In the genomic region with DNA sequence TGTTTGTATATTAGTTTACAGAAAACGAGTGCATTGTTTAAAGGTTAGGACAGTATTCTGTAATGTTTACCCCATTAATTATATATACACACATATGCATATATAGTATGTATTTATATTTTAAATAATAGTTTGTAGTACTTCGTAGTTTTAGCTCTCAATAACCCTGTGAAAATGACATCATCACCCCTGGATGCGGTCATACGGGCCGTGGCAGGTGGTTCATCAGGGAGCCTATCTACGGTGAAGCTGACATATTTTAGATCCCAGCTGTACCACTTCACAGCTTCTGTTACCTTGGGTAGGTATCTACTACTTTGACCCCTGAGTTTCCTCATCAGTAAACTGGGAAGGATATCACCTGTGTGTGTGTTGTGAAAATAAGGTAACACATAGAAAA, we compare ENCODE assay signal across 1 cellular context.
TF ChIP-seq lines count a peak whose summit lies in the region.

No MANE protein-coding gene starts in this region.

TF ChIP-seq in GM12878, 131 proteins besides CTCF, POLR2A, EP300 and RAD21:
- peak; percentile 71 for TF ChIP-seq ATF7 (IDR thresholded peaks at IDR 0.05; ENCODE audit: low read depth)
- peak; percentile 38; the same call in 1 of the 2 replicates for TF ChIP-seq CREM (IDR thresholded peaks at IDR 0.05; ENCODE audit: low read depth)
- TF ChIP-seq SMC3 (IDR thresholded peaks at IDR 0.05; ENCODE audit: borderline replicate concordance, low read length): no peak
- no peak for TF ChIP-seq MXI1 (IDR thresholded peaks at IDR 0.05; ENCODE audit: low read depth, low read length)
- TF ChIP-seq TCF7 (IDR thresholded peaks at IDR 0.05; ENCODE audit: borderline replicate concordance): no peak
- TF ChIP-seq, protein P1, sequence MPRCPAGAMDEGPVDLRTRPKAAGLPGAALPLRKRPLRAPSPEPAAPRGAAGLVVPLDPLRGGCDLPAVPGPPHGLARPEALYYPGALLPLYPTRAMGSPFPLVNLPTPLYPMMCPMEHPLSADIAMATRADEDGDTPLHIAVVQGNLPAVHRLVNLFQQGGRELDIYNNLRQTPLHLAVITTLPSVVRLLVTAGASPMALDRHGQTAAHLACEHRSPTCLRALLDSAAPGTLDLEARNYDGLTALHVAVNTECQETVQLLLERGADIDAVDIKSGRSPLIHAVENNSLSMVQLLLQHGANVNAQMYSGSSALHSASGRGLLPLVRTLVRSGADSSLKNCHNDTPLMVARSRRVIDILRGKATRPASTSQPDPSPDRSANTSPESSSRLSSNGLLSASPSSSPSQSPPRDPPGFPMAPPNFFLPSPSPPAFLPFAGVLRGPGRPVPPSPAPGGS (IDR thresholded peaks at IDR 0.05; ENCODE audit: borderline replicate concordance, insufficient read depth, low read depth, low read length, poor library complexity, severe bottlenecking): no peak
- peak; percentile 42; the same call in 1 of the 2 replicates for TF ChIP-seq CREB1 (IDR thresholded peaks at IDR 0.05; ENCODE audit: low read depth)
- TF ChIP-seq, protein P2, sequence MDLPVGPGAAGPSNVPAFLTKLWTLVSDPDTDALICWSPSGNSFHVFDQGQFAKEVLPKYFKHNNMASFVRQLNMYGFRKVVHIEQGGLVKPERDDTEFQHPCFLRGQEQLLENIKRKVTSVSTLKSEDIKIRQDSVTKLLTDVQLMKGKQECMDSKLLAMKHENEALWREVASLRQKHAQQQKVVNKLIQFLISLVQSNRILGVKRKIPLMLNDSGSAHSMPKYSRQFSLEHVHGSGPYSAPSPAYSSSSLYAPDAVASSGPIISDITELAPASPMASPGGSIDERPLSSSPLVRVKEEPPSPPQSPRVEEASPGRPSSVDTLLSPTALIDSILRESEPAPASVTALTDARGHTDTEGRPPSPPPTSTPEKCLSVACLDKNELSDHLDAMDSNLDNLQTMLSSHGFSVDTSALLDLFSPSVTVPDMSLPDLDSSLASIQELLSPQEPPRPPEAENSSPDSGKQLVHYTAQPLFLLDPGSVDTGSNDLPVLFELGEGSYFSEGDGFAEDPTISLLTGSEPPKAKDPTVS (IDR thresholded peaks at IDR 0.05; ENCODE audit: low read depth, low read length): no peak
- TF ChIP-seq POU2F2 (IDR thresholded peaks at IDR 0.05; ENCODE audit: borderline replicate concordance, low read depth, low read length): no peak
TF ChIP-seq in GM12878: peak in this region for 3.
